1 cellular context compared by ENCODE assay signal in genomic region chr2:42828487-42829416, GRCh38.
TF ChIP-seq lines count a peak whose summit lies in the region.

No MANE protein-coding gene starts in this region.

TF ChIP-seq in HepG2, 621 proteins besides CTCF, POLR2A, EP300 and RAD21 (continued from another document and continues in another):
- TF ChIP-seq ZNF710 (CRISPR knock-in tag; IDR thresholded peaks at IDR 0.05; ENCODE audit: borderline replicate concordance) (no peak), HNRNPL (IDR thresholded peaks at IDR 0.05; ENCODE audit: low read depth, low read length) (no peak), ZNF337 (CRISPR knock-in tag; IDR thresholded peaks at IDR 0.05; ENCODE audit: borderline replicate concordance, low read depth) (no peak), ZNF839 (CRISPR knock-in tag; IDR thresholded peaks at IDR 0.05; ENCODE audit: borderline replicate concordance) (no peak), ZNF747 (CRISPR knock-in tag; IDR thresholded peaks at IDR 0.05; ENCODE audit: borderline replicate concordance) (no peak), SPEN (CRISPR knock-in tag; IDR thresholded peaks at IDR 0.05; ENCODE audit: low read depth) (peak; percentile 53; the same call in 1 of the 2 replicates), FOXJ3 (CRISPR knock-in tag; IDR thresholded peaks at IDR 0.05; ENCODE audit: borderline replicate concordance) (no peak), PCBP1 (IDR thresholded peaks at IDR 0.05; ENCODE audit: borderline replicate concordance, low read depth, low read length) (no peak), TCF12 (IDR thresholded peaks at IDR 0.05) (no peak), TCF12 (CRISPR knock-in tag; IDR thresholded peaks at IDR 0.05) (no peak), ZXDC (CRISPR knock-in tag; IDR thresholded peaks at IDR 0.05) (no peak), MED1 (CRISPR knock-in tag; IDR thresholded peaks at IDR 0.05) (no peak), ZNF12 (CRISPR knock-in tag; IDR thresholded peaks at IDR 0.05) (no peak), HMGXB4 (CRISPR knock-in tag; IDR thresholded peaks at IDR 0.05; ENCODE audit: borderline replicate concordance in 1 of 2, low read depth in 1 of 2) (peak; percentile 19 to 84; a peak in 1 of 4 replicates), ZBTB21 (CRISPR knock-in tag; IDR thresholded peaks at IDR 0.05) (no peak), SP5 (CRISPR knock-in tag; IDR thresholded peaks at IDR 0.05; ENCODE audit: borderline replicate concordance, low read depth) (no peak), ZNF687 (CRISPR knock-in tag; IDR thresholded peaks at IDR 0.05) (no peak; the same call in 1 of the 2 replicates), ZNF644 (CRISPR knock-in tag; IDR thresholded peaks at IDR 0.05; ENCODE audit: low read depth) (no peak), ZNF598 (CRISPR knock-in tag; IDR thresholded peaks at IDR 0.05; ENCODE audit: borderline replicate concordance) (no peak), ZBTB33 (CRISPR knock-in tag; IDR thresholded peaks at IDR 0.05) (peak; percentile 47; the same call in 1 of the 2 replicates), ISL2 (CRISPR knock-in tag; IDR thresholded peaks at IDR 0.05) (no peak), ESRRA (CRISPR knock-in tag; IDR thresholded peaks at IDR 0.05; ENCODE audit: low read depth) (no peak), ZNF691 (CRISPR knock-in tag; IDR thresholded peaks at IDR 0.05; ENCODE audit: borderline replicate concordance, low read depth) (no peak), ZNF501 (CRISPR knock-in tag; IDR thresholded peaks at IDR 0.05) (no peak), KMT2B (CRISPR knock-in tag; IDR thresholded peaks at IDR 0.05) (no peak; the same call in 1 of the 2 replicates), ZNF101 (CRISPR knock-in tag; IDR thresholded peaks at IDR 0.05; ENCODE audit: borderline replicate concordance, low read depth) (no peak), SIN3B (IDR thresholded peaks at IDR 0.05; ENCODE audit: low read length) (no peak), PRDM10 (CRISPR knock-in tag; IDR thresholded peaks at IDR 0.05; ENCODE audit: low read depth) (no peak), MXD4 (CRISPR knock-in tag; IDR thresholded peaks at IDR 0.05) (no peak), ZNF414 (CRISPR knock-in tag; IDR thresholded peaks at IDR 0.05) (no peak), ZNF30 (CRISPR knock-in tag; IDR thresholded peaks at IDR 0.05) (no peak), PPARG (CRISPR knock-in tag; conservative IDR thresholded peaks at IDR 0.05) (0 out of 2 replicates have a peak, but pooled peaks have one; percentile 24)
- TF ChIP-seq, protein P1, sequence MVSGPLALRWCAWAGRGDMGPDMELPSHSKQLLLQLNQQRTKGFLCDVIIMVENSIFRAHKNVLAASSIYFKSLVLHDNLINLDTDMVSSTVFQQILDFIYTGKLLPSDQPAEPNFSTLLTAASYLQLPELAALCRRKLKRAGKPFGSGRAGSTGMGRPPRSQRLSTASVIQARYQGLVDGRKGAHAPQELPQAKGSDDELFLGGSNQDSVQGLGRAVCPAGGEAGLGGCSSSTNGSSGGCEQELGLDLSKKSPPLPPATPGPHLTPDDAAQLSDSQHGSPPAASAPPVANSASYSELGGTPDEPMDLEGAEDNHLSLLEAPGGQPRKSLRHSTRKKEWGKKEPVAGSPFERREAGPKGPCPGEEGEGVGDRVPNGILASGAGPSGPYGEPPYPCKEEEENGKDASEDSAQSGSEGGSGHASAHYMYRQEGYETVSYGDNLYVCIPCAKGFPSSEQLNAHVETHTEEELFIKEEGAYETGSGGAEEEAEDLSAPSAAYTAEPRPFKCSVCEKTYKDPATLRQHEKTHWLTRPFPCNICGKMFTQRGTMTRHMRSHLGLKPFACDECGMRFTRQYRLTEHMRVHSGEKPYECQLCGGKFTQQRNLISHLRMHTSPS (CRISPR knock-in tag; IDR thresholded peaks at IDR 0.05; ENCODE audit: low read depth): no peak
- TF ChIP-seq, protein P2, sequence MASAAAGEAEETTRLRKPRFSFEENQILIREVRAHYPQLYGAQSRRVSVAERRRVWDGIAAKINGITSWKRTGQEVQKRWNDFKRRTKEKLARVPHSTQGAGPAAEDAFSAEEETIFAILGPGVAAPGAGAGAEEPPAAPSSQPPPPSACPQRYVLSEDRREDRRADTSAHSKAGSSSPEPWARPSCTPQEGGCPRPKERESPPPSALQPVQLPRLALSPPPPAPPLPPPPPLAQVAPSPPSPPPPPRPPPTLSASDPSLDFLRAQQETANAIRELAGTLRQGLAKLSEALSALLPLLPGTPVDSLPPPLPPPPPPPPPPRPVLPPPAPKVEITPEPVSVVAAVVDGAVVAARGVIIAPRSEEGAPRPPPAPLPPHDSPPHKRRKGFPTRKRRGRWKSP (CRISPR knock-in tag; IDR thresholded peaks at IDR 0.05): no peak; the same call in 1 of the 2 replicates
